In genomic region chr3:161890147-161890625, GRCh38 we compare ENCODE assay signal across 9 cellular contexts.
DNase-seq lines count a peak whose midpoint lies in the region; ATAC-seq, FAIRE-seq and TF ChIP-seq lines count a peak whose summit lies in the region.
"Had no signal": no experiment of that assay in that cellular context is flagged by ENCODE, and none has a peak within 500 bp of the region (broad histone marks: within the 10 kb centered on the region; RNA-seq: fewer than 3 reads in every experiment).

No MANE protein-coding gene starts in this region.

- no peak for TF ChIP-seq CTCF in fibroblast of pulmonary artery (IDR thresholded peaks at IDR 0.05; ENCODE audit: low read length, missing control alignments)
- no peak for TF ChIP-seq CTCF in CD4-positive, alpha-beta T cell (IDR thresholded peaks at IDR 0.05)

- CTCF ChIA-PET in CD4-positive, alpha-beta T cell (lab: Charles Lee): no interaction called here

- no peak overlapping the region for H3K27ac ChIP-seq in CD4-positive, alpha-beta T cell (ENCODE audit: low read depth, low read length)

- no peaks in the 10 kb centered on the region for H3K9me3 ChIP-seq in CD4-positive, alpha-beta T cell (ENCODE audit: control insufficient read depth, low read length)

- H3K27me3 Mint-ChIP-seq in CD4-positive, alpha-beta T cell: no peaks in the 10 kb centered on the region
- no peaks in the 10 kb centered on the region for H3K27me3 Mint-ChIP-seq in natural killer cell treated with Interleukin-12 subunit alpha and Interleukin-12 subunit beta and Interleukin-15 and Interleukin-18, amount 100 ng/mL, for 72 hours

- ATAC-seq in stimulated activated effector memory CD8-positive, alpha-beta T cell treated with anti-CD3 and anti-CD28 coated beads, Interleukin-12 subunit alpha, Interleukin-12 subunit beta, amount 100 ng/mL, for 72 hours: peak; percentile 24
- ATAC-seq in CD4-positive, alpha-beta T cell (ENCODE audit: poor library complexity): no peak
- no peak for ATAC-seq in HG02973 (IDR thresholded peaks at IDR 0.05; ENCODE audit: unreplicated experiment)
- ATAC-seq in GM18511 (IDR thresholded peaks at IDR 0.05; ENCODE audit: unreplicated experiment): no peak
- ATAC-seq in natural killer cell treated with Interleukin-12 subunit alpha and Interleukin-12 subunit beta and Interleukin-15 and Interleukin-18, amount 100 ng/mL, for 72 hours: no peak

- peaks cover 21% of the 10 kb centered on the region for H3K9me3 Mint-ChIP-seq in stimulated activated effector memory CD8-positive, alpha-beta T cell treated with anti-CD3 and anti-CD28 coated beads, Interleukin-12 subunit alpha, Interleukin-12 subunit beta, amount 100 ng/mL, for 72 hours
- H3K9me3 Mint-ChIP-seq in CD4-positive, alpha-beta T cell: peaks cover 9% of the 10 kb centered on the region
- peaks cover 22% of the 10 kb centered on the region for H3K9me3 Mint-ChIP-seq in natural killer cell treated with Interleukin-12 subunit alpha and Interleukin-12 subunit beta and Interleukin-15 and Interleukin-18, amount 100 ng/mL, for 72 hours

- DNase-seq in H54 (ENCODE audit: insufficient read length, low spot score): peak; percentile 21
- peak; percentile 81 for DNase-seq in RPMI7951 (ENCODE audit: low read depth)
- DNase-seq in fibroblast of pulmonary artery (ENCODE audit: low read depth): peak; percentile 97
- DNase-seq in stimulated activated effector memory CD8-positive, alpha-beta T cell treated with anti-CD3 and anti-CD28 coated beads, Interleukin-12 subunit alpha, Interleukin-12 subunit beta, amount 100 ng/mL, for 72 hours (ENCODE audit: low spot score in 2 of 2): no peak
- no peak for DNase-seq in CD4-positive, alpha-beta T cell
- no peak for DNase-seq in natural killer cell treated with Interleukin-12 subunit alpha and Interleukin-12 subunit beta and Interleukin-15 and Interleukin-18, amount 100 ng/mL, for 72 hours (ENCODE audit: low spot score)

- H3K27me3 ChIP-seq in CD4-positive, alpha-beta T cell (ENCODE audit: control insufficient read depth, insufficient read depth, low read length): no peaks in the 10 kb centered on the region

- no peak overlapping the region for H3K4me3 ChIP-seq in fibroblast of pulmonary artery (replicated peaks; ENCODE audit: low read depth, low read length)

- H3K27ac Mint-ChIP-seq in stimulated activated effector memory CD8-positive, alpha-beta T cell treated with anti-CD3 and anti-CD28 coated beads, Interleukin-12 subunit alpha, Interleukin-12 subunit beta, amount 100 ng/mL, for 72 hours: no peak overlapping the region
- H3K27ac Mint-ChIP-seq in CD4-positive, alpha-beta T cell: no peak overlapping the region
- H3K27ac Mint-ChIP-seq in natural killer cell treated with Interleukin-12 subunit alpha and Interleukin-12 subunit beta and Interleukin-15 and Interleukin-18, amount 100 ng/mL, for 72 hours: no peak overlapping the region

- POLR2A ChIA-PET in CD4-positive, alpha-beta T cell (lab: Charles Lee): no interaction called here

- FAIRE-seq in H54 (lab: Jason Lieb, UNC): peak; percentile 43
- FAIRE-seq: H1 had no signal

- H3K4me1 Mint-ChIP-seq in stimulated activated effector memory CD8-positive, alpha-beta T cell treated with anti-CD3 and anti-CD28 coated beads, Interleukin-12 subunit alpha, Interleukin-12 subunit beta, amount 100 ng/mL, for 72 hours: no peaks in the 10 kb centered on the region
- H3K4me1 Mint-ChIP-seq in CD4-positive, alpha-beta T cell (ENCODE audit: low read depth): no peaks in the 10 kb centered on the region
- H3K4me1 Mint-ChIP-seq in natural killer cell treated with Interleukin-12 subunit alpha and Interleukin-12 subunit beta and Interleukin-15 and Interleukin-18, amount 100 ng/mL, for 72 hours (ENCODE audit: low read depth in 2 of 2): no peaks in the 10 kb centered on the region

- H3K36me3 Mint-ChIP-seq in stimulated activated effector memory CD8-positive, alpha-beta T cell treated with anti-CD3 and anti-CD28 coated beads, Interleukin-12 subunit alpha, Interleukin-12 subunit beta, amount 100 ng/mL, for 72 hours: no peaks in the 10 kb centered on the region
- H3K36me3 Mint-ChIP-seq in CD4-positive, alpha-beta T cell (ENCODE audit: low read depth): no peaks in the 10 kb centered on the region
- no peaks in the 10 kb centered on the region for H3K36me3 Mint-ChIP-seq in natural killer cell treated with Interleukin-12 subunit alpha and Interleukin-12 subunit beta and Interleukin-15 and Interleukin-18, amount 100 ng/mL, for 72 hours

- intact Hi-C loops in CD4-positive, alpha-beta T cell (cut with DNase I, micrococcal nuclease): no loop called here

- no peak for TF ChIP-seq POLR2A in H54 (IDR thresholded peaks at IDR 0.05; ENCODE audit: low read depth, low read length)

- no peak overlapping the region for H3K4me3 Mint-ChIP-seq in stimulated activated effector memory CD8-positive, alpha-beta T cell treated with anti-CD3 and anti-CD28 coated beads, Interleukin-12 subunit alpha, Interleukin-12 subunit beta, amount 100 ng/mL, for 72 hours
- no peak overlapping the region for H3K4me3 Mint-ChIP-seq in CD4-positive, alpha-beta T cell
- no peak overlapping the region for H3K4me3 Mint-ChIP-seq in natural killer cell treated with Interleukin-12 subunit alpha and Interleukin-12 subunit beta and Interleukin-15 and Interleukin-18, amount 100 ng/mL, for 72 hours

Comparison
In these comparisons a context has a peak if more than half of its experiments do, and no peak if none do; other contexts are left out.
1. DNase-seq: peak in H54 (single experiment), RPMI7951 (single experiment) and fibroblast of pulmonary artery (single experiment); none in stimulated activated effector memory CD8-positive, alpha-beta T cell treated with anti-CD3 and anti-CD28 coated beads, Interleukin-12 subunit alpha, Interleukin-12 subunit beta, amount 100 ng/mL, for 72 hours (0 of 2), CD4-positive, alpha-beta T cell (0 of 10) and natural killer cell treated with Interleukin-12 subunit alpha and Interleukin-12 subunit beta and Interleukin-15 and Interleukin-18, amount 100 ng/mL, for 72 hours (single experiment).